ENCODE assay signal across 9 cellular contexts in genomic region chr7:103348959-103349358, GRCh38. TPM values are rescaled to one million over a fixed set of nuclear protein-coding genes. Genes with fewer than 3 reads are reported as not detected.
DNase-seq lines count a peak whose midpoint lies in the region; ATAC-seq and TF ChIP-seq lines count a peak whose summit lies in the region.
"Had no signal": no experiment of that assay in that cellular context is flagged by ENCODE, and none has a peak within 500 bp of the region (broad histone marks: within the 10 kb centered on the region; RNA-seq: fewer than 3 reads in every experiment).

No MANE protein-coding gene starts in this region.

- H3K4me1 Mint-ChIP-seq in CD4-positive, alpha-beta memory T cell, result peaks cover 46 to 78% (median 61%) of the 10 kb centered on the region in 4 donors
- peaks cover 51% of the 10 kb centered on the region for H3K4me1 Mint-ChIP-seq in nephron

- ATAC-seq in HG03045 (IDR thresholded peaks at IDR 0.05; ENCODE audit: unreplicated experiment) (no peak), GM19467 (IDR thresholded peaks at IDR 0.05; ENCODE audit: unreplicated experiment) (no peak), GM21786 (IDR thresholded peaks at IDR 0.05; ENCODE audit: unreplicated experiment) (no peak)

- H3K27me3 ChIP-seq in CD4-positive, alpha-beta memory T cell (ENCODE audit: insufficient read depth, low read length), result no peaks in the 10 kb centered on the region
- no peaks in the 10 kb centered on the region for H3K27me3 ChIP-seq in MG63
- H3K27me3 ChIP-seq in colonic mucosa, result no peaks in the 10 kb centered on the region

- no peaks in the 10 kb centered on the region for H3K27me3 Mint-ChIP-seq in CD4-positive, alpha-beta memory T cell
- no peaks in the 10 kb centered on the region for H3K27me3 Mint-ChIP-seq in nephron (ENCODE audit: low read depth)

- peaks cover 3% of the 10 kb centered on the region for H3K36me3 ChIP-seq in CD4-positive, alpha-beta memory T cell (ENCODE audit: insufficient read depth, low read length)
- H3K36me3 ChIP-seq in MG63, result peaks cover 18% of the 10 kb centered on the region
- no peaks in the 10 kb centered on the region for H3K36me3 ChIP-seq in colonic mucosa

- CTCF ChIA-PET in CD4-positive, alpha-beta memory T cell (lab: Charles Lee; ENCODE audit: partially characterized antibody), result interaction anchor here (1.6 to 2.4 kb wide), 2 partner anchors 50 to 51 kb away, joined by 3 to 8 read pairs; partner anchors contain the start of gene PMPCB

- H3K27ac Mint-ChIP-seq in CD4-positive, alpha-beta memory T cell, result peak overlapping the region; percentile 43 to 100 (median 90)
- peak overlapping the region; percentile 73 to 98 (median 98) for H3K27ac Mint-ChIP-seq in nephron

- H3K27ac ChIP-seq in CD4-positive, alpha-beta memory T cell (ENCODE audit: low read depth, low read length), result peak overlapping the region; percentile 96
- H3K27ac ChIP-seq in colonic mucosa, result no peak overlapping the region

- peaks cover 0 to 1% (median 0%) of the 10 kb centered on the region in 8 donors for H3K9me3 Mint-ChIP-seq in CD4-positive, alpha-beta memory T cell
- H3K9me3 Mint-ChIP-seq in nephron, result no peaks in the 10 kb centered on the region

- H3K9me3 ChIP-seq in CD4-positive, alpha-beta memory T cell (ENCODE audit: control insufficient read depth in 1 of 2, low read length in 2 of 2), result no peaks in the 10 kb centered on the region
- H3K9me3 ChIP-seq in MG63 (no peaks in the 10 kb centered on the region), colonic mucosa (no peaks in the 10 kb centered on the region)

- H3K4me3 ChIP-seq in CD4-positive, alpha-beta memory T cell (ENCODE audit: low read length in 2 of 2), result peak overlapping the region in 1 of 2 donors; percentile 85
- H3K4me3 ChIP-seq in MG63 (peak overlapping the region; percentile 68), colonic mucosa (peak overlapping the region; percentile 97)

- H3K4me3 Mint-ChIP-seq in CD4-positive, alpha-beta memory T cell, result peak overlapping the region; percentile 97 to 100 (median 100)
- H3K4me3 Mint-ChIP-seq in nephron, result peak overlapping the region; percentile 95 to 100 (median 96)

- POLR2A ChIA-PET in CD4-positive, alpha-beta memory T cell (lab: Charles Lee; ENCODE audit: partially characterized antibody), result interaction anchor here (1.5 kb wide), 1 partner anchor 69 kb away, joined by 3 read pairs; no protein-coding TSS in a partner anchor

- H3K36me3 Mint-ChIP-seq in CD4-positive, alpha-beta memory T cell, result peaks cover 0 to 35% of the 10 kb centered on the region in 2 donors
- peaks cover 9% of the 10 kb centered on the region for H3K36me3 Mint-ChIP-seq in nephron (ENCODE audit: low read depth)

- no peak overlapping the region for H3K9ac ChIP-seq in colonic mucosa (ENCODE audit: low read depth in 2 of 2, low read length in 2 of 2)

- DNase-seq in CD4-positive, alpha-beta memory T cell, result no peak
- no peak for DNase-seq in MG63
- no peak for DNase-seq in colonic mucosa
- no peak for DNase-seq in epidermal melanocyte (ENCODE audit: insufficient read length, low spot score)
- DNase-seq: caudate nucleus had no signal

- TF ChIP-seq CTCF in colonic mucosa (IDR thresholded peaks at IDR 0.05) (no peak), nephron (IDR thresholded peaks at IDR 0.05; ENCODE audit: unreplicated experiment in 3 of 3) (no peak)

- intact Hi-C loops in CD4-positive, alpha-beta memory T cell (cut with micrococcal nuclease), result loop anchor here (5.0 kb wide), 1 partner anchor 202 kb away; the partner anchor contains the start of gene NAPEPLD
- intact Hi-C loops in colonic mucosa (cut with DNase I), result no loop called here

- peaks cover 60% of the 10 kb centered on the region for H3K4me1 ChIP-seq in CD4-positive, alpha-beta memory T cell (ENCODE audit: insufficient read depth, low read length)
- H3K4me1 ChIP-seq in colonic mucosa, result no peaks in the 10 kb centered on the region

RNA-seq across cellular contexts. Expression of gene PSMC2, which starts 1.5 kb away (rescaled TPM):
- total RNA-seq in CD4-positive, alpha-beta memory T cell, result 10 to 100 TPM; 68.2 to 69.3 TPM
- polyA plus RNA-seq in CD4-positive, alpha-beta memory T cell, result 100 to 1,000 TPM; 133 to 169 TPM
- total RNA-seq in MG63 (2014; rRNA removed; shearing (Covaris generic); ENCODE audit: low replicate concordance), result 252 and 291 TPM in 2 replicates
- total RNA-seq in colonic mucosa, result 100 to 1,000 TPM in 1 of 2 donors, 10 to 100 TPM in 1; 75.6 to 109 TPM

RNA-seq across cellular contexts. Expression of gene DNAJC2, which starts 4.4 kb away (rescaled TPM):
- total RNA-seq in CD4-positive, alpha-beta memory T cell, result 10 to 100 TPM; 36.0 to 40.5 TPM
- polyA plus RNA-seq in CD4-positive, alpha-beta memory T cell, result 10 to 100 TPM; 10.6 to 26.5 TPM
- 25.3 and 43.0 TPM in 2 replicates for total RNA-seq in MG63 (2014; rRNA removed; shearing (Covaris generic); ENCODE audit: low replicate concordance)
- total RNA-seq in colonic mucosa, result 10 to 100 TPM; 21.7 to 25.1 TPM

RNA-seq across cellular contexts. Expression of gene PMPCB, which starts 51.7 kb away (rescaled TPM):
- total RNA-seq in CD4-positive, alpha-beta memory T cell, result 10 to 100 TPM; 72.7 to 76.2 TPM
- 10 to 100 TPM; 71.2 to 86.1 TPM for polyA plus RNA-seq in CD4-positive, alpha-beta memory T cell
- total RNA-seq in MG63 (2014; rRNA removed; shearing (Covaris generic); ENCODE audit: low replicate concordance), result 44.3 and 56.3 TPM in 2 replicates
- 10 to 100 TPM; 56.4 to 80.5 TPM for total RNA-seq in colonic mucosa
